In the genomic region with DNA sequence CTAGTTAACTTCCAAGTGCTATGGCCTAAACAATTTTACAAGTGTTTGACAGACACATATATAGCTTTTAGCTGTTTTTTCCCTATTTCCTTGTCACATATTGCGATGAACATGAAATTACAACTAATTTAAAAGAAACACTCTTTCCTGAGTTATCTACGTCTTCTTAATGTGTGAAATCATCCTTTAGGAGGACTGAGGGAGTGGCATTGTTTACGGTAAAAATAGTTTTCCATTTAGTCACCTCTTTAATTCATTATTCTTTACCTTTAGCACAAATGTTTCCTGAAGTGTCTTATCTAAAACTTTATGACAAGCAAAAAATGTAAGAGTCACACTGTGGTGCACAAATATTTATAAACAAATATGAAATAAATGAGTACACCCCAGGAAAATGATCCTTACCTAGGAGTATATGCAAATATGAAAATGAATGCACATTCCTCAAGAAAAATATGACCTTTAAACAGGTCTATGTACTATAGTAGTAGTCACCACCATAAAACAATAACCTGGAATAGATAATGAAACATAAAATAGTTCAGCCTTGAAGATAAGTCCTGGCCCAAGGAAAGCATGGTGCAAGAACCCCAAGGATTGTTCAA, we compare ENCODE assay signal across 22 cellular contexts.
"Had no signal": no experiment of that assay in that cellular context is flagged by ENCODE, and none has a peak within 500 bp of the region (broad histone marks: within the 10 kb centered on the region; RNA-seq: fewer than 3 reads in every experiment).

No MANE protein-coding gene starts in this region.

- H3K27me3 Mint-ChIP-seq: activated naive CD4-positive, alpha-beta T cell treated with anti-CD3 and anti-CD28 coated beads, Interleukin-2, amount 50 U/mL, for 24 hours; progenitor cell of endocrine pancreas had no signal

- H3K9me3 ChIP-seq: thyroid gland, uterus had no signal

- H3K36me3 ChIP-seq: left lung, thyroid gland, uterus had no signal

- H3K27ac ChIP-seq: dorsolateral prefrontal cortex, epithelial cell of prostate, left lung, thyroid gland, uterus had no signal

- ATAC-seq: activated T-cell treated with anti-CD3 and anti-CD28 coated beads, Interleukin-2, amount 50 U/mL, for 72 hours; left lung had no signal

- H3K4me1 ChIP-seq: left lung, thyroid gland, uterus had no signal

- H3K4me3 Mint-ChIP-seq: activated naive CD4-positive, alpha-beta T cell treated with anti-CD3 and anti-CD28 coated beads, Interleukin-2, amount 50 U/mL, for 24 hours; activated T-cell treated with anti-CD3 and anti-CD28 coated beads, Interleukin-2, amount 50 U/mL, for 72 hours; mesothelial cell of epicardium; nephron progenitor cell had no signal

- H3K27ac Mint-ChIP-seq: activated naive CD4-positive, alpha-beta T cell treated with anti-CD3 and anti-CD28 coated beads, Interleukin-2, amount 50 U/mL, for 24 hours; activated T-cell treated with anti-CD3 and anti-CD28 coated beads, Interleukin-2, amount 50 U/mL, for 72 hours; mesothelial cell of epicardium; nephron progenitor cell; progenitor cell of endocrine pancreas had no signal

- H3K4me3 ChIP-seq: dorsolateral prefrontal cortex, left lung, thyroid gland, uterus had no signal

- DNase-seq: activated CD4-positive, alpha-beta T cell treated with anti-CD3 and anti-CD28 coated beads, Interleukin-2, amount 50 U/mL, for 1 hour; activated CD8-positive, alpha-beta memory T cell treated with anti-CD3 and anti-CD28 coated beads for 24 hours; activated CD8-positive, alpha-beta memory T cell treated with anti-CD3 and anti-CD28 coated beads, Interleukin-2, amount 50 U/mL, for 48 hours; activated gamma-delta T cell; activated T-cell treated with anti-CD3 and anti-CD28 coated beads, Interleukin-2, amount 50 U/mL, for 72 hours; dorsolateral prefrontal cortex; foreskin fibroblast; kidney; left lung; nephron progenitor cell; nucleus accumbens; stimulated activated CD4-positive, alpha-beta T cell treated with anti-CD3 and anti-CD28 coated beads, Interleukin-12 subunit alpha, Interleukin-12 subunit beta, amount 100 ng/mL, for 4 hours; stimulated activated CD4-positive, alpha-beta T cell treated with anti-CD3 and anti-CD28 coated beads, Interleukin-1b, Interleukin-23, amount 100 ng/mL, for 48 hours; stimulated activated CD8-positive, alpha-beta memory T cell treated with anti-CD3 and anti-CD28 coated beads, Interleukin-4, amount 100 ng/mL, for 48 hours; stimulated activated naive CD4-positive, alpha-beta T cell treated with Interleukin-2 at 50 U/mL for 16 hours; T-helper 9 cell; thyroid gland; uterus had no signal

- H3K27me3 ChIP-seq: dorsolateral prefrontal cortex, left lung, thyroid gland, uterus had no signal

- H3K36me3 Mint-ChIP-seq: activated naive CD4-positive, alpha-beta T cell treated with anti-CD3 and anti-CD28 coated beads, Interleukin-2, amount 50 U/mL, for 24 hours; mesothelial cell of epicardium had no signal

- H3K4me1 Mint-ChIP-seq: activated naive CD4-positive, alpha-beta T cell treated with anti-CD3 and anti-CD28 coated beads, Interleukin-2, amount 50 U/mL, for 24 hours; mesothelial cell of epicardium had no signal
